11 cellular contexts compared by ENCODE assay signal in genomic region chr12:55899035-55899434, GRCh38. TPM values are rescaled to one million over a fixed set of nuclear protein-coding genes. Genes with fewer than 3 reads are reported as not detected.
A peak's percentile ranks its signal among the peaks of the same experiment; 100 is the strongest.
DNase-seq lines count a peak whose midpoint lies in the region; ATAC-seq and TF ChIP-seq lines count a peak whose summit lies in the region.
"Had no signal": no experiment of that assay in that cellular context is flagged by ENCODE, and none has a peak within 500 bp of the region (broad histone marks: within the 10 kb centered on the region; RNA-seq: fewer than 3 reads in every experiment).

No MANE protein-coding gene starts in this region.

- no peaks in the 10 kb centered on the region for H3K27me3 ChIP-seq in naive thymus-derived CD4-positive, alpha-beta T cell (ENCODE audit: control insufficient read depth in 2 of 2, insufficient read depth in 2 of 2, low read length in 2 of 2)
- H3K27me3 ChIP-seq in stomach, result no peaks in the 10 kb centered on the region
- H3K27me3 ChIP-seq: thyroid gland had no signal

- CTCF ChIA-PET in naive thymus-derived CD4-positive, alpha-beta T cell (lab: Charles Lee), result no interaction called here

- no peak for TF ChIP-seq POLR2A in stomach (IDR thresholded peaks at IDR 0.05)

- 46 to 77% (median 56%) methylated on average over 2 of the region's 2 CpGs for WGBS in stomach, 5 donors

- H3K4me1 ChIP-seq in naive thymus-derived CD4-positive, alpha-beta T cell (ENCODE audit: control insufficient read depth in 2 of 2, insufficient read depth in 2 of 2, low read length in 2 of 2), result peaks cover 0 to 6% of the 10 kb centered on the region in 2 donors
- H3K4me1 ChIP-seq in stomach, result no peaks in the 10 kb centered on the region
- H3K4me1 ChIP-seq: thyroid gland had no signal

- no peak for ATAC-seq in naive thymus-derived CD4-positive, alpha-beta T cell
- no peak for ATAC-seq in GM21528 (IDR thresholded peaks at IDR 0.05; ENCODE audit: low FRiP score, unreplicated experiment)

- peaks cover 18% of the 10 kb centered on the region for H3K4me1 Mint-ChIP-seq in activated naive CD4-positive, alpha-beta T cell treated with anti-CD3 and anti-CD28 coated beads, Interleukin-2, amount 50 U/mL, for 24 hours
- peaks cover 8 to 17% (median 13%) of the 10 kb centered on the region in 7 donors for H3K4me1 Mint-ChIP-seq in naive thymus-derived CD4-positive, alpha-beta T cell
- H3K4me1 Mint-ChIP-seq in type B pancreatic cell (ENCODE audit: unreplicated experiment), result no peaks in the 10 kb centered on the region

- H3K27ac ChIP-seq in naive thymus-derived CD4-positive, alpha-beta T cell (ENCODE audit: low read depth, low read length), result peak overlapping the region; percentile 14
- H3K27ac ChIP-seq in stomach, result no peak overlapping the region
- H3K27ac ChIP-seq: thyroid gland had no signal

- H3K36me3 Mint-ChIP-seq in activated naive CD4-positive, alpha-beta T cell treated with anti-CD3 and anti-CD28 coated beads, Interleukin-2, amount 50 U/mL, for 24 hours, result peaks cover 4% of the 10 kb centered on the region
- H3K36me3 Mint-ChIP-seq in naive thymus-derived CD4-positive, alpha-beta T cell, result peaks cover 0 to 13% (median 6%) of the 10 kb centered on the region in 5 donors
- H3K36me3 Mint-ChIP-seq in type B pancreatic cell, result peaks cover 9% of the 10 kb centered on the region

- no peaks in the 10 kb centered on the region for H3K27me3 Mint-ChIP-seq in activated naive CD4-positive, alpha-beta T cell treated with anti-CD3 and anti-CD28 coated beads, Interleukin-2, amount 50 U/mL, for 24 hours
- H3K27me3 Mint-ChIP-seq in naive thymus-derived CD4-positive, alpha-beta T cell, result no peaks in the 10 kb centered on the region
- H3K27me3 Mint-ChIP-seq in type B pancreatic cell, result no peaks in the 10 kb centered on the region

- H3K9me3 ChIP-seq in naive thymus-derived CD4-positive, alpha-beta T cell (ENCODE audit: control insufficient read depth in 2 of 3, low read length in 3 of 3), result no peaks in the 10 kb centered on the region
- H3K9me3 ChIP-seq in stomach, result no peaks in the 10 kb centered on the region
- H3K9me3 ChIP-seq: thyroid gland had no signal

- H3K4me3 ChIP-seq in naive thymus-derived CD4-positive, alpha-beta T cell (ENCODE audit: low read length), result no peak overlapping the region
- H3K4me3 ChIP-seq in stomach, result no peak overlapping the region
- H3K4me3 ChIP-seq: thyroid gland had no signal

- H3K9me3 Mint-ChIP-seq in activated naive CD4-positive, alpha-beta T cell treated with anti-CD3 and anti-CD28 coated beads, Interleukin-2, amount 50 U/mL, for 24 hours, result no peaks in the 10 kb centered on the region
- H3K9me3 Mint-ChIP-seq in naive thymus-derived CD4-positive, alpha-beta T cell, result no peaks in the 10 kb centered on the region
- H3K9me3 Mint-ChIP-seq in type B pancreatic cell, result no peaks in the 10 kb centered on the region

- TF ChIP-seq CTCF in type B pancreatic cell (conservative IDR thresholded peaks at IDR 0.05) (no peak), stomach (IDR thresholded peaks at IDR 0.05) (no peak)

- H3K36me3 ChIP-seq in naive thymus-derived CD4-positive, alpha-beta T cell (ENCODE audit: control insufficient read depth in 2 of 3, insufficient read depth in 3 of 3, low read length in 3 of 3), result peaks cover 0 to 20% (median 0%) of the 10 kb centered on the region in 3 experiments
- H3K36me3 ChIP-seq in stomach, result peaks cover 14 to 34% (median 33%) of the 10 kb centered on the region in 4 donors

- no peak for TF ChIP-seq EP300 in stomach (IDR thresholded peaks at IDR 0.05)

- H3K27ac Mint-ChIP-seq in activated naive CD4-positive, alpha-beta T cell treated with anti-CD3 and anti-CD28 coated beads, Interleukin-2, amount 50 U/mL, for 24 hours, result peak overlapping the region; percentile 44
- peak overlapping the region; percentile 50 to 92 (median 71) for H3K27ac Mint-ChIP-seq in naive thymus-derived CD4-positive, alpha-beta T cell
- no peak overlapping the region for H3K27ac Mint-ChIP-seq in type B pancreatic cell

- no peak overlapping the region for H3K4me3 Mint-ChIP-seq in activated naive CD4-positive, alpha-beta T cell treated with anti-CD3 and anti-CD28 coated beads, Interleukin-2, amount 50 U/mL, for 24 hours
- H3K4me3 Mint-ChIP-seq in naive thymus-derived CD4-positive, alpha-beta T cell, result peak overlapping the region in 3 of 10 donors; percentile 1 to 8 (median 3)
- H3K4me3 Mint-ChIP-seq in type B pancreatic cell, result no peak overlapping the region

- POLR2A ChIA-PET in naive thymus-derived CD4-positive, alpha-beta T cell (lab: Charles Lee), result interaction anchor here (0.7 to 1.3 kb wide), 6 partner anchors 15 to 74 kb away, joined by 3 to 4 read pairs (median 3); partner anchors contain the start of genes PYM1 and RAB5B

- intact Hi-C loops in naive thymus-derived CD4-positive, alpha-beta T cell (cut with micrococcal nuclease), result no loop called here
- intact Hi-C loops in stomach (cut with DNase I; ENCODE audit: low total_unique reads), result no loop called here

- peak; percentile 33 for DNase-seq in activated naive CD4-positive, alpha-beta T cell treated with Interleukin-2 at 50 U/mL for 16 hours
- no peak for DNase-seq in activated naive CD4-positive, alpha-beta T cell (lab: John Stamatoyannopoulos, UW)
- peak in 6 of 9 donors; percentile 2 to 23 (median 12) for DNase-seq in naive thymus-derived CD4-positive, alpha-beta T cell
- no peak for DNase-seq in type B pancreatic cell (ENCODE audit: extremely low spot score, unreplicated experiment)
- DNase-seq in NCI-H1930 (lab: John Stamatoyannopoulos, UW), result no peak
- no peak for DNase-seq in stomach
- DNase-seq: effector CD4-positive, alpha-beta T cell; NCI-H524 treated with DMSO at 0.1 percent for 48 hours; thyroid gland had no signal

RNA-seq across cellular contexts. Expression of gene PYM1, which starts 28.7 kb away (rescaled TPM):
- total RNA-seq in naive thymus-derived CD4-positive, alpha-beta T cell, result 10 to 100 TPM; 18.5 to 46.9 (median 35.0) TPM
- polyA plus RNA-seq in naive thymus-derived CD4-positive, alpha-beta T cell, result 10 to 100 TPM; 62.1 to 70.7 TPM
- total RNA-seq in type B pancreatic cell (ENCODE audit: low replicate concordance) (28.0 and 33.7 TPM in 2 replicates), stomach (10 to 100 TPM in 2 of 5 donors, 1 to 10 TPM in 3; 1.2 to 59.4 (median 9.8) TPM)
- polyA plus RNA-seq in stomach, result 10 to 100 TPM; 42.8 to 54.8 (median 42.8) TPM

RNA-seq across cellular contexts. Expression of gene DGKA, which starts 31.9 kb away (rescaled TPM):
- total RNA-seq in naive thymus-derived CD4-positive, alpha-beta T cell, result 1,000 to 10,000 TPM in 3 of 5 experiments, 100 to 1,000 TPM in 2; 705 to 1,507 (median 1,164) TPM
- 100 to 1,000 TPM; 259 to 557 TPM for polyA plus RNA-seq in naive thymus-derived CD4-positive, alpha-beta T cell
- total RNA-seq in type B pancreatic cell (ENCODE audit: low replicate concordance), result 28.6 and 46.6 TPM in 2 replicates
- 100 to 1,000 TPM in 1 of 5 donors, 10 to 100 TPM in 4; 56.0 to 418 (median 92.0) TPM for total RNA-seq in stomach
- polyA plus RNA-seq in stomach, result 100 to 1,000 TPM in 1 of 3 donors, 10 to 100 TPM in 2; 13.0 to 123 (median 27.6) TPM

RNA-seq across cellular contexts. Expression of gene MMP19, which starts 56.3 kb away (rescaled TPM):
- total RNA-seq in naive thymus-derived CD4-positive, alpha-beta T cell, result under 1 TPM in 4 of 5 experiments, not detected in 1; 0.24 to 0.84 (median 0.54) TPM
- polyA plus RNA-seq in naive thymus-derived CD4-positive, alpha-beta T cell, result not detected
- total RNA-seq in type B pancreatic cell (ENCODE audit: low replicate concordance), result 0.38 and 0.48 TPM in 2 replicates
- 10 to 100 TPM in 3 of 5 donors, 1 to 10 TPM in 2; 7.8 to 18.0 (median 11.6) TPM for total RNA-seq in stomach
- polyA plus RNA-seq in stomach, result 10 to 100 TPM in 1 of 3 donors, 1 to 10 TPM in 2; 2.7 to 13.0 (median 5.8) TPM

Comparison
In these comparisons a context has a peak if more than half of its experiments do, and no peak if none do; other contexts are left out.
1. DNase-seq: peak in activated naive CD4-positive, alpha-beta T cell treated with Interleukin-2 at 50 U/mL for 16 hours (single experiment) and naive thymus-derived CD4-positive, alpha-beta T cell (6 of 9); none in activated naive CD4-positive, alpha-beta T cell (0 of 4), type B pancreatic cell (single experiment), NCI-H1930 (0 of 2) and stomach (single experiment).